9 cellular contexts compared by ENCODE assay signal in the genomic region with DNA sequence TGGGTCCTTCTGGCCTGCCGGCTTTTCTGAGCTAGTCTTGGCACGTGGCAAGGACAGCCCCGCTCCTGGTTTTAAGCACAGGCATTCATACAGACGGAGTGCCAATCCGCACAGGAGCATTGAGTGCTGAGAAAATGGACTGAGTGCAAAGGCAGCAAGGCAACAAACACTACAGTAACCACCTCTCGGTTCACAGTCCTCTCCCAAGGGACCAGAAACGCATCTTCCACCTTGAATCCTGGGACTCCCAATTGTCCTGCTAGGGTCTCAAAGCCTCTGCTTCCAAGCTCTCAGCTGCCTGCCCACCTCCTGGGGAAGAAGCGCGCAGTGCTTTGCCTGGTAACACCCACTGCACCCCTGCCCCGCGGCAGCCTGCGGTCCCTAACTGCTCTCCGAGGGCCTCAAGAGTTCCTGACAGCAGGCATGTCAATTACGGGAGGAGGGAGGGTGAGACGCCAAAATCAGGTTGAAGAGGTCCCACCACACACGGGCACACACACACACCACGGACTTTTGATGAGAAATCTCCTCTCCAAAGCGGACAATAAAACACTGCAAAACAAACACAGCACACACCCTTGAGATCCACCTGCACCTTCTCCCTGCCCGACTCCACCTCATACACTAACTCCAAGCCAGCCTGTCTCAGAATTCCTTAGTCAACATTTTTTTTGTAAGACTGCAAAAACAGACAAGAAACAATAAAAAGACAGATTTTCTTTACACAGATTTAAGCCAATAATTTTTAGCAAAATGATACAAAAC. TPM values are rescaled to one million over a fixed set of nuclear protein-coding genes. Genes with fewer than 3 reads are reported as not detected.
DNase-seq lines count a peak whose midpoint lies in the region; ATAC-seq, FAIRE-seq and TF ChIP-seq lines count a peak whose summit lies in the region.
"Had no signal": no experiment of that assay in that cellular context is flagged by ENCODE, and none has a peak within 500 bp of the region (broad histone marks: within the 10 kb centered on the region; RNA-seq: fewer than 3 reads in every experiment).

No MANE protein-coding gene starts in this region.

- TSS peak; percentile 47 for BruUV-seq in GM12878 (replicated peaks; lab: Mats Ljungman, UMichigan)

- SMC1A ChIA-PET in GM12878 (lab: Charles Lee; ENCODE audit: uncharacterized antibody, unreplicated experiment): no interaction called here

- intact Hi-C loops in GM12878 (cut with micrococcal nuclease; ENCODE audit: unreplicated experiment): loop anchor here (1.0 kb wide), 1 partner anchor 77 kb away; no protein-coding TSS in a partner anchor

- CTCF ChIA-PET in A549 (lab: Yijun Ruan, JAX) (interaction anchor here (0.7 to 17.6 kb wide), 23 partner anchors 8 to 214 kb away, joined by 3 to 289 read pairs (median 5); partner anchors contain the start of genes CD7, CSNK1D and SECTM1), GM12878 (lab: Yijun Ruan, JAX) (interaction anchor here (0.6 kb wide), 1 partner anchor 57 kb away, joined by 3 read pairs; no protein-coding TSS in a partner anchor)

- H3K27me3 ChIP-seq in GM12878 (replicated peaks in 1 of 2; ENCODE audit: control insufficient read depth in 2 of 2, insufficient read depth in 2 of 2, low read length in 1 of 2): no peaks in the 10 kb centered on the region

- no peak for TF ChIP-seq CTCF in A549 (IDR thresholded peaks at IDR 0.05)
- TF ChIP-seq CTCF in GM12878 (IDR thresholded peaks at IDR 0.05 in 2 of 3, conservative IDR thresholded peaks at IDR 0.05 in 1 of 3; ENCODE audit: control insufficient read depth in 2 of 3, extremely low read depth in 1 of 3, insufficient read depth in 1 of 3, low read depth in 3 of 3, low read length in 3 of 3): no peak

- H3K4me3 Mint-ChIP-seq in naive B cell: peak overlapping the region in 3 of 8 donors; percentile 13 to 19 (median 17)
- H3K4me3 Mint-ChIP-seq: activated naive CD4-positive, alpha-beta T cell treated with anti-CD3 and anti-CD28 coated beads for 36 hours had no signal

- WGBS in A549 (ENCODE audit: missing lambda C conversion rate): 89% methylated on average over 18 of the region's 19 CpGs
- 80% methylated on average over 17 of the region's 19 CpGs for WGBS in GM12878 (ENCODE audit: insufficient coverage, insufficient replicate concordance, low lambda C conversion rate, missing lambda C conversion rate)

- no peaks in the 10 kb centered on the region for H3K27me3 Mint-ChIP-seq in naive B cell

- H3K27ac ChIP-seq in A549 (peak overlapping the region; percentile 76 to 84; a peak in 4 of 6 replicates), GM12878 (ENCODE audit: control insufficient read depth, insufficient read depth) (no peak overlapping the region)

- DNase-seq in A549 (ENCODE audit: low read depth in 1 of 2, low spot score in 1 of 2) (no peak), GM12891 (ENCODE audit: insufficient read length, low spot score) (no peak), GM12878 (ENCODE audit: low read depth, low spot score) (no peak), naive B cell (no peak), GOT3 (lab: John Stamatoyannopoulos, UW) (no peak), SHP77 treated with DMSO at 0.1 percent for 48 hours (lab: John Stamatoyannopoulos, UW) (no peak), GDM1 (lab: John Stamatoyannopoulos, UW) (no peak)

- H3K4me2 ChIP-seq in A549: peak overlapping the region; percentile 42; the same call in 2 of the 3 replicates
- H3K4me2 ChIP-seq in GM12878 (ENCODE audit: control insufficient read depth, insufficient read depth): no peak overlapping the region

- in situ Hi-C loops in GM12878 (cut with MboI): no loop called here

- peaks cover 5% of the 10 kb centered on the region for H4K20me1 ChIP-seq in GM12878 (ENCODE audit: control insufficient read depth, insufficient read depth)

- H3K9ac ChIP-seq in GM12878 (ENCODE audit: control insufficient read depth, insufficient read depth, low read length): no peak overlapping the region

- H3K9me3 Mint-ChIP-seq in naive B cell: no peaks in the 10 kb centered on the region
- H3K9me3 Mint-ChIP-seq: activated naive CD4-positive, alpha-beta T cell treated with anti-CD3 and anti-CD28 coated beads for 36 hours had no signal

- no peaks in the 10 kb centered on the region for H3K79me2 ChIP-seq in GM12878 (ENCODE audit: control insufficient read depth, insufficient read depth, low read length)

- H3K36me3 ChIP-seq in GM12878 (ENCODE audit: control insufficient read depth in 2 of 2, insufficient read depth in 2 of 2, low read length in 1 of 2): peaks cover 33 to 60% of the 10 kb centered on the region in 2 experiments

- ATAC-seq in A549: no peak
- no peak for ATAC-seq in GM12878
- no peak for ATAC-seq in naive B cell (ENCODE audit: low read depth in 2 of 2)
- ATAC-seq in HG03571 (IDR thresholded peaks at IDR 0.05; ENCODE audit: unreplicated experiment): no peak

- H3K27ac Mint-ChIP-seq in naive B cell: peak overlapping the region in 4 of 6 donors; percentile 72 to 87 (median 78)

- H3K4me3 ChIP-seq in A549: no peak overlapping the region
- no peak overlapping the region for H3K4me3 ChIP-seq in GM12878

- FAIRE-seq in A549 (lab: Jason Lieb, UNC) (peak; percentile 23), GM12891 (lab: Jason Lieb, UNC) (no peak), GM12878 (lab: Jason Lieb, UNC) (no peak)

- no peak for TF ChIP-seq RAD21 in A549 (conservative IDR thresholded peaks at IDR 0.05 in 1 of 2, IDR thresholded peaks at IDR 0.05 in 1 of 2)
- TF ChIP-seq RAD21 in GM12878 (IDR thresholded peaks at IDR 0.05; ENCODE audit: insufficient read depth, low read depth, low read length): no peak

- no peak overlapping the region for H2AFZ ChIP-seq in GM12878 (ENCODE audit: control insufficient read depth, low read depth, low read length)

- H3K4me1 ChIP-seq in A549 (peaks cover 89% of the 10 kb centered on the region), GM12878 (ENCODE audit: control insufficient read depth, insufficient read depth, low read length) (peaks cover 14% of the 10 kb centered on the region)

- TF ChIP-seq EP300 in A549 (IDR thresholded peaks at IDR 0.05): no peak
- TF ChIP-seq EP300 in GM12878 (IDR thresholded peaks at IDR 0.05; ENCODE audit: borderline replicate concordance in 1 of 2, control insufficient read depth in 1 of 2, low read depth in 2 of 2, low read length in 2 of 2): no peak

- TF ChIP-seq POLR2A in A549 (IDR thresholded peaks at IDR 0.05; ENCODE audit: low read length) (no peak), GM12891 (IDR thresholded peaks at IDR 0.05; ENCODE audit: low read depth, low read length) (peak; percentile 16; the same call in 1 of the 2 replicates), GM12878 (IDR thresholded peaks at IDR 0.05; ENCODE audit: low read depth, low read length) (0 out of 2 replicates have a peak, but pooled peaks have one; percentile 46)

- H3K36me3 Mint-ChIP-seq in naive B cell: peaks cover 8 to 31% of the 10 kb centered on the region in 2 donors

- peaks cover 24 to 56% (median 44%) of the 10 kb centered on the region in 3 donors for H3K4me1 Mint-ChIP-seq in naive B cell

- H3K9me3 ChIP-seq in A549: no peaks in the 10 kb centered on the region
- H3K9me3 ChIP-seq in GM12878 (replicated peaks; ENCODE audit: control insufficient read depth, insufficient read depth, low read length): no peaks in the 10 kb centered on the region

- POLR2A ChIA-PET in A549 (lab: Yijun Ruan, JAX) (interaction anchor here (0.8 to 3.2 kb wide), 3 partner anchors 15 to 49 kb away, joined by 3 to 24 read pairs (median 3); partner anchors contain the start of gene SLC16A3), GM12878 (lab: Charles Lee) (interaction anchor here (0.8 to 1.2 kb wide), 2 partner anchors 49 to 55 kb away, joined by 3 read pairs; no protein-coding TSS in a partner anchor)

- RAD21 ChIA-PET in GM12878 (lab: Charles Lee; ENCODE audit: unreplicated experiment): interaction anchor here (2.6 kb wide), 1 partner anchor 38 kb away, joined by 10 read pairs; no protein-coding TSS in a partner anchor

RNA-seq across cellular contexts. Expression of gene SLC16A3, which starts 15.0 kb away (rescaled TPM):
- polyA plus RNA-seq in A549 (2011; rRNA removed) (28.6 and 40.0 TPM in 2 replicates), A549 (2017; fragmentation: RNase III; extraction: RNeasy Plus Mini Kit Qiagen cat#74134 plus additional on column Dnase treatment) (77.9 to 97.7 TPM (median 90.9 TPM) in 3 replicates), GM12878 (2011; rRNA removed) (18.0 and 44.4 TPM in 2 replicates), GM12878 (2014; fragmentation: Illumina TruSeq; extraction: Trizol) (0.44 and 4.6 TPM in 2 replicates), GM12878 (2014; fragmentation: Nextera tagmentation; extraction: Ambion mirVana) (1 to 10 TPM in 1 of 2 experiments, under 1 TPM in 1; 0.10 to 1.2 TPM), GM12878 (2014; rRNA removed) (30.0 and 33.0 TPM in 2 replicates), GM12878 (2016; fragmentation: Nextera tagmentation; extraction: Ambion mirVana) (1 to 10 TPM; 4.3 to 5.7 TPM), naive B cell (ENCODE audit: low read depth in 6 of 6) (1 to 10 TPM; 1.9 to 3.6 (median 1.9) TPM)
- polyA plus RNA-seq in A549 (2012; cell fraction: cytosol; rRNA removed): 53.6 and 113 TPM in 2 replicates
- polyA plus RNA-seq in A549 (2012; cell fraction: nucleus; rRNA removed): 108 and 156 TPM in 2 replicates
- 31.5 TPM in 2 replicates for polyA minus RNA-seq in A549 (2011; rRNA and poly(A)+ RNA removed)
- polyA plus RNA-seq in GM12891 (2012; ENCODE audit: low read depth, missing spikeins): 92.3 TPM
- total RNA-seq in GM12878 (2013; cell fraction: nucleolus; rRNA removed): 264 and 312 TPM in 2 replicates
- total RNA-seq in GM12878 (2014; rRNA removed) (33.4 and 37.8 TPM in 2 replicates), GM12878 (2014; rRNA removed; fragmentation: Illumina TruSeq; extraction: Trizol) (10.2 and 10.3 TPM in 2 replicates), GM12878 (2021) (46.5 and 49.5 TPM in 2 replicates)
- polyA plus RNA-seq in GM12878 (2011; ENCODE audit: low read depth): 24.0 TPM
- 60.2 and 98.5 TPM in 2 replicates for polyA plus RNA-seq in GM12878 (2011; cell fraction: cytosol; rRNA removed)
- polyA plus RNA-seq in GM12878 (2011; cell fraction: nucleus; rRNA removed): 75.2 and 100 TPM in 2 replicates
- 102 and 145 TPM in 2 replicates for polyA plus RNA-seq in GM12878 (2012)
- polyA minus RNA-seq in GM12878 (2011; rRNA and poly(A)+ RNA removed): 47.3 and 89.5 TPM in 2 replicates
- 32.2 and 37.6 TPM in 2 replicates for polyA minus RNA-seq in GM12878 (2011; cell fraction: cytosol; rRNA and poly(A)+ RNA removed)
- 66.3 and 84.2 TPM in 2 replicates for polyA minus RNA-seq in GM12878 (2011; cell fraction: nucleus; rRNA and poly(A)+ RNA removed)

RNA-seq across cellular contexts. Expression of gene CSNK1D, which starts 29.7 kb away (rescaled TPM):
- 130 and 139 TPM in 2 replicates for polyA plus RNA-seq in A549 (2011; rRNA removed)
- 182 and 192 TPM in 2 replicates for polyA plus RNA-seq in A549 (2012; cell fraction: cytosol; rRNA removed)
- 734 and 786 TPM in 2 replicates for polyA plus RNA-seq in A549 (2012; cell fraction: nucleus; rRNA removed)
- polyA plus RNA-seq in A549 (2017; fragmentation: RNase III; extraction: RNeasy Plus Mini Kit Qiagen cat#74134 plus additional on column Dnase treatment): 151 to 173 TPM (median 163 TPM) in 3 replicates
- polyA minus RNA-seq in A549 (2011; rRNA and poly(A)+ RNA removed): 105 and 128 TPM in 2 replicates
- 60.6 TPM for polyA plus RNA-seq in GM12891 (2012; ENCODE audit: low read depth, missing spikeins)
- total RNA-seq in GM12878 (2013; cell fraction: nucleolus; rRNA removed): 85.1 and 93.8 TPM in 2 replicates
- 17.3 and 25.0 TPM in 2 replicates for total RNA-seq in GM12878 (2014; rRNA removed)
- total RNA-seq in GM12878 (2014; rRNA removed; fragmentation: Illumina TruSeq; extraction: Trizol): 26.4 and 27.8 TPM in 2 replicates
- 85.5 and 94.2 TPM in 2 replicates for total RNA-seq in GM12878 (2021)
- polyA plus RNA-seq in GM12878 (2011; ENCODE audit: low read depth): 42.9 TPM
- polyA plus RNA-seq in GM12878 (2011; rRNA removed): 40.7 and 54.4 TPM in 2 replicates
- 58.6 and 69.9 TPM in 2 replicates for polyA plus RNA-seq in GM12878 (2011; cell fraction: cytosol; rRNA removed)
- polyA plus RNA-seq in GM12878 (2011; cell fraction: nucleus; rRNA removed): 236 and 302 TPM in 2 replicates
- 62.0 and 78.9 TPM in 2 replicates for polyA plus RNA-seq in GM12878 (2012)
- 72.5 and 105 TPM in 2 replicates for polyA plus RNA-seq in GM12878 (2014; fragmentation: Illumina TruSeq; extraction: Trizol)
- polyA plus RNA-seq in GM12878 (2014; fragmentation: Nextera tagmentation; extraction: Ambion mirVana): 10 to 100 TPM in 1 of 2 experiments, 1 to 10 TPM in 1; 5.7 to 13.0 TPM
- 74.9 and 90.3 TPM in 2 replicates for polyA plus RNA-seq in GM12878 (2014; rRNA removed)
- 10 to 100 TPM; 61.8 to 63.4 TPM for polyA plus RNA-seq in GM12878 (2016; fragmentation: Nextera tagmentation; extraction: Ambion mirVana)
- polyA minus RNA-seq in GM12878 (2011; rRNA and poly(A)+ RNA removed): 53.9 and 56.8 TPM in 2 replicates
- polyA minus RNA-seq in GM12878 (2011; cell fraction: cytosol; rRNA and poly(A)+ RNA removed): 25.1 and 26.0 TPM in 2 replicates
- 38.6 and 73.4 TPM in 2 replicates for polyA minus RNA-seq in GM12878 (2011; cell fraction: nucleus; rRNA and poly(A)+ RNA removed)
- polyA plus RNA-seq in naive B cell (ENCODE audit: low read depth in 6 of 6): 10 to 100 TPM; 27.7 to 78.6 (median 63.4) TPM

RNA-seq across cellular contexts. Expression of gene CCDC57, which starts 31.2 kb away (rescaled TPM):
- 16.6 and 18.5 TPM in 2 replicates for polyA plus RNA-seq in A549 (2011; rRNA removed)
- polyA plus RNA-seq in A549 (2012; cell fraction: cytosol; rRNA removed): 24.3 and 29.0 TPM in 2 replicates
- 200 and 241 TPM in 2 replicates for polyA plus RNA-seq in A549 (2012; cell fraction: nucleus; rRNA removed)
- 18.2 to 22.1 TPM (median 18.9 TPM) in 3 replicates for polyA plus RNA-seq in A549 (2017; fragmentation: RNase III; extraction: RNeasy Plus Mini Kit Qiagen cat#74134 plus additional on column Dnase treatment)
- polyA minus RNA-seq in A549 (2011; rRNA and poly(A)+ RNA removed): 22.3 and 26.3 TPM in 2 replicates
- 62.4 TPM for polyA plus RNA-seq in GM12891 (2012; ENCODE audit: low read depth, missing spikeins)
- total RNA-seq in GM12878 (2013; cell fraction: nucleolus; rRNA removed): 92.3 and 116 TPM in 2 replicates
- 43.0 and 49.0 TPM in 2 replicates for total RNA-seq in GM12878 (2014; rRNA removed)
- total RNA-seq in GM12878 (2014; rRNA removed; fragmentation: Illumina TruSeq; extraction: Trizol): 36.9 and 42.5 TPM in 2 replicates
- 69.1 and 74.1 TPM in 2 replicates for total RNA-seq in GM12878 (2021)
- polyA plus RNA-seq in GM12878 (2011; ENCODE audit: low read depth): 82.9 TPM
- polyA plus RNA-seq in GM12878 (2011; rRNA removed): 16.2 and 30.5 TPM in 2 replicates
- polyA plus RNA-seq in GM12878 (2011; cell fraction: cytosol; rRNA removed): 93.0 and 152 TPM in 2 replicates
- polyA plus RNA-seq in GM12878 (2011; cell fraction: nucleus; rRNA removed): 97.1 and 115 TPM in 2 replicates
- polyA plus RNA-seq in GM12878 (2012): 44.5 and 61.4 TPM in 2 replicates
- polyA plus RNA-seq in GM12878 (2014; fragmentation: Illumina TruSeq; extraction: Trizol): 7.2 and 29.3 TPM in 2 replicates
- 10 to 100 TPM in 1 of 2 experiments, 1 to 10 TPM in 1; 5.4 to 18.0 TPM for polyA plus RNA-seq in GM12878 (2014; fragmentation: Nextera tagmentation; extraction: Ambion mirVana)
- polyA plus RNA-seq in GM12878 (2014; rRNA removed): 123 and 135 TPM in 2 replicates
- polyA plus RNA-seq in GM12878 (2016; fragmentation: Nextera tagmentation; extraction: Ambion mirVana): 10 to 100 TPM; 77.2 to 80.3 TPM
- polyA minus RNA-seq in GM12878 (2011; rRNA and poly(A)+ RNA removed): 9.0 and 23.6 TPM in 2 replicates
- 7.8 and 11.4 TPM in 2 replicates for polyA minus RNA-seq in GM12878 (2011; cell fraction: cytosol; rRNA and poly(A)+ RNA removed)
- 13.3 and 20.4 TPM in 2 replicates for polyA minus RNA-seq in GM12878 (2011; cell fraction: nucleus; rRNA and poly(A)+ RNA removed)
- polyA plus RNA-seq in naive B cell (ENCODE audit: low read depth in 6 of 6): 10 to 100 TPM; 15.9 to 31.8 (median 26.5) TPM

Comparison
In these comparisons a context has a peak if more than half of its experiments do, and no peak if none do; other contexts are left out.
1. Of the 24 proteins assayed by ChIP-seq in both GM12878 and A549: peak only in GM12878: POLR2A; only in A549: POLR2AphosphoS2; in both: PBX3; in neither: 21.